22 cellular contexts compared by ENCODE assay signal in genomic region chr13:78323848-78324247, GRCh38.
DNase-seq lines count a peak whose midpoint lies in the region; ATAC-seq, FAIRE-seq and TF ChIP-seq lines count a peak whose summit lies in the region.
"Had no signal": no experiment of that assay in that cellular context is flagged by ENCODE, and none has a peak within 500 bp of the region (broad histone marks: within the 10 kb centered on the region; RNA-seq: fewer than 3 reads in every experiment).

No MANE protein-coding gene starts in this region.

- no peaks in the 10 kb centered on the region for H3K36me3 Mint-ChIP-seq in mesothelial cell of epicardium
- H3K36me3 Mint-ChIP-seq: activated naive CD8-positive, alpha-beta T cell treated with anti-CD3 and anti-CD28 coated beads, Interleukin-2, amount 10 ng/mL, durations not matched to agents 7 days and 5 days had no signal

- no peak for ATAC-seq in GM18907 (IDR thresholded peaks at IDR 0.05; ENCODE audit: unreplicated experiment)
- ATAC-seq: activated CD4-positive, alpha-beta T cell treated with anti-CD3 and anti-CD28 coated beads for 36 hours; activated CD8-positive, alpha-beta T cell treated with anti-CD3 and anti-CD28 coated beads, Interleukin-2, amount 10 ng/mL, durations not matched to agents 7 days and 5 days; heart left ventricle; pancreas had no signal

- H3K27me3 Mint-ChIP-seq in mesothelial cell of epicardium (ENCODE audit: low read depth) = peaks cover 20% of the 10 kb centered on the region

- peak overlapping the region; percentile 1 for H3K27ac Mint-ChIP-seq in mesothelial cell of epicardium
- H3K27ac Mint-ChIP-seq: activated CD4-positive, alpha-beta T cell treated with anti-CD3 and anti-CD28 coated beads for 36 hours; activated CD8-positive, alpha-beta T cell treated with anti-CD3 and anti-CD28 coated beads, Interleukin-2, amount 10 ng/mL, durations not matched to agents 7 days and 5 days; activated naive CD8-positive, alpha-beta T cell treated with anti-CD3 and anti-CD28 coated beads, Interleukin-2, amount 10 ng/mL, durations not matched to agents 7 days and 5 days had no signal

- H3K4me1 Mint-ChIP-seq in mesothelial cell of epicardium = peaks cover 6% of the 10 kb centered on the region
- H3K4me1 Mint-ChIP-seq: activated CD4-positive, alpha-beta T cell treated with anti-CD3 and anti-CD28 coated beads for 36 hours; activated naive CD8-positive, alpha-beta T cell treated with anti-CD3 and anti-CD28 coated beads, Interleukin-2, amount 10 ng/mL, durations not matched to agents 7 days and 5 days had no signal

- peak; percentile 62 for DNase-seq in HCEC 1CT
- DNase-seq in NCI-H226 = peak; percentile 88
- DNase-seq in dermis microvascular lymphatic vessel endothelial cell (ENCODE audit: low read depth in 2 of 2) = peak; percentile 35 to 47
- DNase-seq in mesothelial cell of epicardium (ENCODE audit: low spot score in 2 of 2, unreplicated experiment in 2 of 2) = no peak
- DNase-seq in GM12892 (ENCODE audit: insufficient read length) = no peak
- no peak for DNase-seq in substantia nigra (lab: John Stamatoyannopoulos, UW)
- DNase-seq: activated CD4-positive, alpha-beta T cell treated with anti-CD3 and anti-CD28 coated beads for 36 hours; activated CD8-positive, alpha-beta T cell treated with anti-CD3 and anti-CD28 coated beads, Interleukin-2, amount 10 ng/mL, durations not matched to agents 7 days and 5 days; activated effector memory CD4-positive, alpha-beta T cell treated with Interleukin-2 at 50 U/mL for 16 hours; activated naive CD8-positive, alpha-beta T cell treated with anti-CD3 and anti-CD28 coated beads, Interleukin-2, amount 10 ng/mL, durations not matched to agents 7 days and 5 days; cerebellar nuclear complex; GF-D8; heart left ventricle; NCI-H187 treated with DMSO at 0.1 percent for 48 hours; pancreas; Peyer's patch; retina; spleen had no signal

- H3K27ac ChIP-seq in substantia nigra (ENCODE audit: low read depth, low read length, poor library complexity, severe bottlenecking) = no peak overlapping the region
- H3K27ac ChIP-seq: BLaER1, epithelial cell of prostate, heart left ventricle, pancreas, Peyer's patch, spleen, tibial nerve had no signal

- FAIRE-seq in GM12892 (lab: Jason Lieb, UNC) = no peak
- FAIRE-seq: pancreas had no signal

- no peak for TF ChIP-seq CTCF in mesothelial cell of epicardium (IDR thresholded peaks at IDR 0.05; ENCODE audit: unreplicated experiment)

- H3K9me3 Mint-ChIP-seq in mesothelial cell of epicardium = no peaks in the 10 kb centered on the region
- H3K9me3 Mint-ChIP-seq: activated naive CD8-positive, alpha-beta T cell treated with anti-CD3 and anti-CD28 coated beads, Interleukin-2, amount 10 ng/mL, durations not matched to agents 7 days and 5 days had no signal

- no peak overlapping the region for H3K4me3 Mint-ChIP-seq in mesothelial cell of epicardium
- H3K4me3 Mint-ChIP-seq: activated CD4-positive, alpha-beta T cell treated with anti-CD3 and anti-CD28 coated beads for 36 hours; activated CD8-positive, alpha-beta T cell treated with anti-CD3 and anti-CD28 coated beads, Interleukin-2, amount 10 ng/mL, durations not matched to agents 7 days and 5 days; activated naive CD8-positive, alpha-beta T cell treated with anti-CD3 and anti-CD28 coated beads, Interleukin-2, amount 10 ng/mL, durations not matched to agents 7 days and 5 days had no signal

- TF ChIP-seq POLR2A in GM12892 (IDR thresholded peaks at IDR 0.05; ENCODE audit: low read depth, low read length) = no peak

Comparison
In these comparisons a context has a peak if more than half of its experiments do, and no peak if none do; other contexts are left out.
1. DNase-seq: peak in HCEC 1CT (single experiment), NCI-H226 (single experiment) and dermis microvascular lymphatic vessel endothelial cell (2 of 2); none in mesothelial cell of epicardium (0 of 2), GM12892 (single experiment) and substantia nigra (0 of 49).